Comparison of ENCODE assay signal across 19 cellular contexts in genomic region chr21:42298237-42298636, GRCh38. TPM values are rescaled to one million over a fixed set of nuclear protein-coding genes. Genes with fewer than 3 reads are reported as not detected.
"Had no signal": no experiment of that assay in that cellular context is flagged by ENCODE, and none has a peak within 500 bp of the region (broad histone marks: within the 10 kb centered on the region; RNA-seq: fewer than 3 reads in every experiment).

No MANE protein-coding gene starts in this region.

- H3K4me3 Mint-ChIP-seq: activated CD4-positive, alpha-beta memory T cell treated with anti-CD3 and anti-CD28 coated beads for 36 hours; activated T-cell treated with anti-CD3 and anti-CD28 coated beads, Interleukin-2, amount 50 U/mL, for 24 hours; immature natural killer cell had no signal

- H3K9me3 Mint-ChIP-seq: activated CD4-positive, alpha-beta memory T cell treated with anti-CD3 and anti-CD28 coated beads for 36 hours; activated naive CD4-positive, alpha-beta T cell treated with anti-CD3 and anti-CD28 coated beads, Interleukin-2, amount 50 U/mL, for 72 hours; activated T-cell treated with anti-CD3 and anti-CD28 coated beads, Interleukin-2, amount 50 U/mL, for 24 hours; immature natural killer cell had no signal

- DNase-seq: activated CD4-positive, alpha-beta memory T cell treated with anti-CD3 and anti-CD28 coated beads for 36 hours; activated gamma-delta T cell; activated T-cell treated with anti-CD3 and anti-CD28 coated beads, Interleukin-2, amount 50 U/mL, for 24 hours; amniotic stem cell; central memory CD4-positive, alpha-beta T cell; colonic mucosa; esophagus squamous epithelium; immature natural killer cell; psoas muscle; right lobe of liver; stimulated activated naive CD8-positive, alpha-beta T cell treated with anti-CD3 and anti-CD28 coated beads, Interleukin-15, Interleukin-2, amounts not matched to agents 100 U/mL and 50 U/mL, for 24 hours; transverse colon had no signal

- H3K27me3 ChIP-seq: colonic mucosa, right lobe of liver, transverse colon, vagina had no signal

- H3K27me3 Mint-ChIP-seq: activated CD4-positive, alpha-beta memory T cell treated with anti-CD3 and anti-CD28 coated beads for 36 hours; activated T-cell treated with anti-CD3 and anti-CD28 coated beads, Interleukin-2, amount 50 U/mL, for 24 hours had no signal

- ATAC-seq: activated naive CD4-positive, alpha-beta T cell treated with anti-CD3 and anti-CD28 coated beads, Interleukin-2, amount 50 U/mL, for 72 hours; psoas muscle; right lobe of liver; stimulated activated naive CD8-positive, alpha-beta T cell treated with anti-CD3 and anti-CD28 coated beads, Interleukin-15, Interleukin-2, amounts not matched to agents 100 U/mL and 50 U/mL, for 24 hours had no signal

- H3K4me1 ChIP-seq: colonic mucosa, right lobe of liver, transverse colon had no signal

- H3K27ac ChIP-seq: colonic mucosa, psoas muscle, right lobe of liver, transverse colon, vagina had no signal

- H3K4me1 Mint-ChIP-seq: immature natural killer cell had no signal

- H3K4me3 ChIP-seq: colonic mucosa, esophagus squamous epithelium, psoas muscle, right lobe of liver, smooth muscle cell, transverse colon, vagina had no signal

- H3K27ac Mint-ChIP-seq: activated CD4-positive, alpha-beta memory T cell treated with anti-CD3 and anti-CD28 coated beads for 36 hours; activated naive CD4-positive, alpha-beta T cell treated with anti-CD3 and anti-CD28 coated beads, Interleukin-2, amount 50 U/mL, for 72 hours; activated T-cell treated with anti-CD3 and anti-CD28 coated beads, Interleukin-2, amount 50 U/mL, for 24 hours; immature natural killer cell had no signal

- H3K9me3 ChIP-seq: colonic mucosa, esophagus squamous epithelium, psoas muscle, right lobe of liver, transverse colon, vagina had no signal

- H3K36me3 ChIP-seq: colonic mucosa, right lobe of liver, transverse colon, vagina had no signal

- H3K4me2 ChIP-seq: smooth muscle cell had no signal

RNA-seq across cellular contexts. Expression of gene TFF3, which starts 17.0 kb away (rescaled TPM):
- total RNA-seq: activated CD4-positive, alpha-beta memory T cell treated with anti-CD3 and anti-CD28 coated beads for 36 hours; activated naive CD4-positive, alpha-beta T cell treated with anti-CD3 and anti-CD28 coated beads, Interleukin-2, amount 50 U/mL, for 72 hours; fibroblast of villous mesenchyme; smooth muscle cell had no signal
- polyA plus RNA-seq: immature natural killer cell, neural cell had no signal

RNA-seq across cellular contexts. Expression of gene TFF2, which starts 52.6 kb away (rescaled TPM):
- total RNA-seq: activated CD4-positive, alpha-beta memory T cell treated with anti-CD3 and anti-CD28 coated beads for 36 hours; activated naive CD4-positive, alpha-beta T cell treated with anti-CD3 and anti-CD28 coated beads, Interleukin-2, amount 50 U/mL, for 72 hours; fibroblast of villous mesenchyme; lower leg skin; osteocyte; psoas muscle; smooth muscle cell; vagina had no signal
- polyA plus RNA-seq: immature natural killer cell, neural cell, psoas muscle, smooth muscle cell had no signal
